25 cellular contexts compared by ENCODE assay signal in the genomic region with DNA sequence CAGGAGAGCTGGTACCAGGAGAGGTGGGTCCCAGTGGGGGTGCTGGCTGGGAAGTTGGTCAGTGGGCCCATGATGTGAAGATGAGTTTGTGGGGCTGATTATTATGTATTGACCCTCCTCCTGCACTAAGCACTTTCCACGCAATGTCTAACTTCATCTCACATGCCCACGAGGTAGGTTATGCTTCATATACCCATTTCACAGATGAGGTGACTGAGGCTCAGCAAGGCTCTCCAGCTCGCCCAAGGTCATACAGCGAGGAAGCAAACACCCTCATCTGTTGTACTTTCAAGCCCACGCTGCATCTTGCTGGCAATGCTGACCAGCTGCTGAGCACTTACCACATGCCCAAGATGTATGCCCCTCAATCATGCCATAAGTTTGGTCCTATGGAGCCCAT.
"Had no signal": no experiment of that assay in that cellular context is flagged by ENCODE, and none has a peak within 500 bp of the region (broad histone marks: within the 10 kb centered on the region; RNA-seq: fewer than 3 reads in every experiment).

No MANE protein-coding gene starts in this region.

- H3K4me1 ChIP-seq: colonic mucosa, foreskin keratinocyte, gastroesophageal sphincter, heart right ventricle, left lung, lower lobe of right lung had no signal

- H3K36me3 Mint-ChIP-seq: mesothelial cell of epicardium, naive B cell had no signal

- H3K4me3 ChIP-seq: colonic mucosa, gastroesophageal sphincter, heart right ventricle, left lung, lower lobe of right lung, mucosa of descending colon had no signal

- DNase-seq: colonic mucosa; cortex of kidney; effector CD8-positive, alpha-beta T cell; effector memory CD8-positive, alpha-beta T cell; endodermal cell; erythroblast; foreskin keratinocyte; heart right ventricle; hippocampal formation; left cardiac atrium; left lung; left ventricle myocardium superior; lower lobe of right lung; mesenchymal stem cell; mucosa of descending colon; naive B cell had no signal

- H3K36me3 ChIP-seq: colonic mucosa, gastroesophageal sphincter, heart right ventricle, left lung, lower lobe of right lung had no signal

- ATAC-seq: effector memory CD8-positive, alpha-beta T cell; esophagus mucosa; foreskin keratinocyte; gastroesophageal sphincter; heart right ventricle; left cardiac atrium; left lung; left ventricle myocardium superior; lower lobe of right lung; mucosa of descending colon had no signal

- FAIRE-seq: endometrium, frontal cortex, islet of Langerhans, keratinocyte had no signal

- H3K4me3 Mint-ChIP-seq: dendritic cell treated with granulocyte-macrophage colony-stimulating factor and Interleukin-4, amounts not matched to agents 40 ng/mL and 50 ng/mL, for 4 days; effector memory CD8-positive, alpha-beta T cell; endodermal cell; mesothelial cell of epicardium had no signal

- H3K9me3 ChIP-seq: colonic mucosa, gastroesophageal sphincter, heart right ventricle, left lung, lower lobe of right lung, mucosa of descending colon had no signal

- H3K27me3 ChIP-seq: colonic mucosa, foreskin keratinocyte had no signal

- H3K27ac ChIP-seq: colonic mucosa, epithelial cell of prostate, foreskin keratinocyte, gastroesophageal sphincter, heart right ventricle, left lung, lower lobe of right lung had no signal

- H3K4me1 Mint-ChIP-seq: mesothelial cell of epicardium, naive B cell had no signal

- H3K9me3 Mint-ChIP-seq: dendritic cell treated with granulocyte-macrophage colony-stimulating factor and Interleukin-4, amounts not matched to agents 40 ng/mL and 50 ng/mL, for 4 days; effector memory CD8-positive, alpha-beta T cell; endodermal cell; mesothelial cell of epicardium; naive B cell had no signal

- H3K27ac Mint-ChIP-seq: dendritic cell treated with granulocyte-macrophage colony-stimulating factor and Interleukin-4, amounts not matched to agents 40 ng/mL and 50 ng/mL, for 4 days; effector memory CD8-positive, alpha-beta T cell; endodermal cell; mesothelial cell of epicardium; naive B cell had no signal
